In the genomic region with DNA sequence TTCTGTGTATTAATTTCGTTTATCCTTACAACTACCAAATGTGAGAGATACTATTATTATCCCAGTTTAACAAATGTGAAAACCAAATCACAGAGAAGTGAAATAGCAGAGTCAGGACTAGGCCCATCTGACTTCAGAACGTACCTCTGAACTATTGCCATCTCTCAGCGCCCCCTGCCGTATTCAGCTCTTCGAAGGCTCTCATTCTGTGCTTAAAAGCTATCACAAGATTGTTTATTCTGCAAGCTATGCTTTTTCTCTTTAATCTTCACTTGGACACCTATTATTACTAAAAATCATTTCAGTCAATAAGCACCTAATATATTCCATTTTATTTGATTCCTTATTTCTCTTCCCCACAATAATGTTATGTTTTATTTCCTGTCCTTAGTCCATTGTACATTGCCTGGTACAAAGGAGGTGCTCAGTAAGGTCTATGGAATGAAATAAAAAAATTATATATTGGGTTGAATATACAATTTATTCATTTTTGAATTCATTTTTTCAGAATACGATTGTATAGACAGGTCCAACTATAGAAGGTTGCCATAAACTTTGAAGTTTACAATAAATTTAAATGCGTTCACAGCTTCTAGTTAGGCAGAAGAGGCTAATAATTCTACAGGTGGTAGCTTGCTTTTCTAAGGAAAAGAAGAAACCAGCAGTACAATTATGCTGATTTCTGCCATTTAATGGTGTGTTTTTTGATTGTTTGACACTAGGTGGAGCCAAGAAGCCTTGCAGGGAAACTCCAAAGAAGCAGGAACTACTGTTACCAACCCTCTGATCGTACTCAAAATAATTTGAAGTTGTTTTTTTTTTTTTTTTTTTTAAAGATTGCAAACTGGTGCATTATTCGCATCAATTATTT, we compare ENCODE assay signal across 8 cellular contexts.
DNase-seq lines count a peak whose midpoint lies in the region; ATAC-seq and TF ChIP-seq lines count a peak whose summit lies in the region.

No MANE protein-coding gene starts in this region.

- peak; percentile 56 for TF ChIP-seq CTCF in hepatocyte (IDR thresholded peaks at IDR 0.05; ENCODE audit: poor library complexity)

- no peaks in the 10 kb centered on the region for H3K4me1 ChIP-seq in hepatocyte (ENCODE audit: insufficient read depth)

- H3K4me2 ChIP-seq in hepatocyte, result peak overlapping the region; percentile 51

- H3K27ac ChIP-seq in hepatocyte, result no peak overlapping the region

- WGBS in hepatocyte (ENCODE audit: low lambda C conversion rate, missing lambda C conversion rate), result 26% methylated on average over 9 of the region's 9 CpGs

- H4K20me1 ChIP-seq in hepatocyte (ENCODE audit: insufficient read depth, poor library complexity, severe bottlenecking), result no peaks in the 10 kb centered on the region

- no peaks in the 10 kb centered on the region for H3K36me3 ChIP-seq in hepatocyte (replicated peaks; ENCODE audit: insufficient read depth, low read depth)

- POLR2A ChIA-PET in HEK293T (lab: Yijun Ruan, JAX), result interaction anchor here (0.8 to 1.4 kb wide), 3 partner anchors 137 to 434 kb away, joined by 3 to 4 read pairs (median 4); no protein-coding TSS in a partner anchor

- no peak overlapping the region for H3K4me3 Mint-ChIP-seq in activated T-cell treated with anti-CD3 and anti-CD28 coated beads, Interleukin-2, amount 50 U/mL, for 24 hours
- H3K4me3 Mint-ChIP-seq in activated T-helper 17 cell treated with anti-CD3 and anti-CD28 coated beads, Interleukin-2, amount 50 U/mL, for 72 hours, result no peak overlapping the region
- no peak overlapping the region for H3K4me3 Mint-ChIP-seq in stimulated activated naive B cell treated with anti-CD40 and anti-IgM and Interleukin-4, amounts not matched to agents 10 μg/mL and 1 μg/mL and 100 μg/mL, for 72 hours

- no peaks in the 10 kb centered on the region for H3K9me3 ChIP-seq in hepatocyte (ENCODE audit: low read depth)

- peak; percentile 57 for ATAC-seq in activated T-helper 17 cell treated with anti-CD3 and anti-CD28 coated beads, Interleukin-2, amount 50 U/mL, for 72 hours (replicated peaks)
- peak; percentile 22 to 44 for ATAC-seq in stimulated activated naive B cell treated with anti-CD40 and anti-IgM and Interleukin-4, amounts not matched to agents 10 μg/mL and 1 μg/mL and 100 μg/mL, for 72 hours (replicated peaks)
- ATAC-seq in HG03097 (IDR thresholded peaks at IDR 0.05; ENCODE audit: low FRiP score, unreplicated experiment), result no peak

- H3K27ac Mint-ChIP-seq in activated T-cell treated with anti-CD3 and anti-CD28 coated beads, Interleukin-2, amount 50 U/mL, for 24 hours, result no peak overlapping the region
- no peak overlapping the region for H3K27ac Mint-ChIP-seq in activated T-helper 17 cell treated with anti-CD3 and anti-CD28 coated beads, Interleukin-2, amount 50 U/mL, for 72 hours
- H3K27ac Mint-ChIP-seq in stimulated activated naive B cell treated with anti-CD40 and anti-IgM and Interleukin-4, amounts not matched to agents 10 μg/mL and 1 μg/mL and 100 μg/mL, for 72 hours, result no peak overlapping the region

- H3K4me1 Mint-ChIP-seq in activated T-cell treated with anti-CD3 and anti-CD28 coated beads, Interleukin-2, amount 50 U/mL, for 24 hours (ENCODE audit: low read depth), result peaks cover 29% of the 10 kb centered on the region
- H3K4me1 Mint-ChIP-seq in activated T-helper 17 cell treated with anti-CD3 and anti-CD28 coated beads, Interleukin-2, amount 50 U/mL, for 72 hours, result peaks cover 11% of the 10 kb centered on the region
- peaks cover 24 to 53% of the 10 kb centered on the region in 2 donors for H3K4me1 Mint-ChIP-seq in stimulated activated naive B cell treated with anti-CD40 and anti-IgM and Interleukin-4, amounts not matched to agents 10 μg/mL and 1 μg/mL and 100 μg/mL, for 72 hours

- no peaks in the 10 kb centered on the region for H3K79me2 ChIP-seq in hepatocyte

- H3K36me3 Mint-ChIP-seq in activated T-cell treated with anti-CD3 and anti-CD28 coated beads, Interleukin-2, amount 50 U/mL, for 24 hours (ENCODE audit: low read depth), result no peaks in the 10 kb centered on the region
- no peaks in the 10 kb centered on the region for H3K36me3 Mint-ChIP-seq in activated T-helper 17 cell treated with anti-CD3 and anti-CD28 coated beads, Interleukin-2, amount 50 U/mL, for 72 hours (ENCODE audit: low read depth)
- H3K36me3 Mint-ChIP-seq in stimulated activated naive B cell treated with anti-CD40 and anti-IgM and Interleukin-4, amounts not matched to agents 10 μg/mL and 1 μg/mL and 100 μg/mL, for 72 hours, result no peaks in the 10 kb centered on the region

- peak overlapping the region; percentile 10 for H2AFZ ChIP-seq in hepatocyte

- CTCF ChIA-PET in HEK293T (lab: Yijun Ruan, JAX), result interaction anchor here (0.5 to 2.4 kb wide), 19 partner anchors 11 to 456 kb away, joined by 3 to 18 read pairs (median 4); partner anchors contain the start of gene CDKN2B

- peak; percentile 27 to 32 for DNase-seq in activated T-cell treated with anti-CD3 and anti-CD28 coated beads, Interleukin-2, amount 50 U/mL, for 48 hours
- no peak for DNase-seq in activated T-cell treated with anti-CD3 and anti-CD28 coated beads, Interleukin-2, amount 50 U/mL, for 24 hours
- peak; percentile 55 for DNase-seq in HEK293T (ENCODE audit: extremely low spot score)
- DNase-seq in NCI-H2196 (lab: John Stamatoyannopoulos, UW; ENCODE audit: unreplicated experiment), result peak; percentile 2
- peak; percentile 70 for DNase-seq in hepatocyte (ENCODE audit: low spot score)
- no peak for DNase-seq in stimulated activated naive B cell treated with anti-CD40 and anti-IgM and Interleukin-4, amounts not matched to agents 10 μg/mL and 1 μg/mL and 100 μg/mL, for 72 hours

- peaks cover 33% of the 10 kb centered on the region for H3K27me3 Mint-ChIP-seq in activated T-cell treated with anti-CD3 and anti-CD28 coated beads, Interleukin-2, amount 50 U/mL, for 24 hours
- peaks cover 3% of the 10 kb centered on the region for H3K27me3 Mint-ChIP-seq in activated T-helper 17 cell treated with anti-CD3 and anti-CD28 coated beads, Interleukin-2, amount 50 U/mL, for 72 hours
- peaks cover 15 to 17% of the 10 kb centered on the region in 2 donors for H3K27me3 Mint-ChIP-seq in stimulated activated naive B cell treated with anti-CD40 and anti-IgM and Interleukin-4, amounts not matched to agents 10 μg/mL and 1 μg/mL and 100 μg/mL, for 72 hours

- H3K9me3 Mint-ChIP-seq in activated T-cell treated with anti-CD3 and anti-CD28 coated beads, Interleukin-2, amount 50 U/mL, for 24 hours, result no peaks in the 10 kb centered on the region
- H3K9me3 Mint-ChIP-seq in activated T-helper 17 cell treated with anti-CD3 and anti-CD28 coated beads, Interleukin-2, amount 50 U/mL, for 72 hours, result no peaks in the 10 kb centered on the region
- H3K9me3 Mint-ChIP-seq in stimulated activated naive B cell treated with anti-CD40 and anti-IgM and Interleukin-4, amounts not matched to agents 10 μg/mL and 1 μg/mL and 100 μg/mL, for 72 hours, result peaks cover 0 to 2% of the 10 kb centered on the region in 2 donors

- H3K9me2 ChIP-seq in hepatocyte (replicated peaks; ENCODE audit: insufficient read depth), result no peaks in the 10 kb centered on the region

- H3K4me3 ChIP-seq in hepatocyte, result no peak overlapping the region

- H3K27me3 ChIP-seq in hepatocyte, result peaks cover 10% of the 10 kb centered on the region

TF ChIP-seq in HEK293T, 16 proteins besides CTCF, POLR2A, EP300 and RAD21:
- TF ChIP-seq FOXK2 (IDR thresholded peaks at IDR 0.05) (no peak), ZNF384 (IDR thresholded peaks at IDR 0.05) (peak; percentile 70; the same call in 1 of the 2 replicates), HDGF (IDR thresholded peaks at IDR 0.05; ENCODE audit: borderline replicate concordance) (no peak)
TF ChIP-seq in HEK293T: peak in this region for 1.

Comparison
In these comparisons a context has a peak if more than half of its experiments do, and no peak if none do; other contexts are left out.
1. DNase-seq: peak in activated T-cell treated with anti-CD3 and anti-CD28 coated beads, Interleukin-2, amount 50 U/mL, for 48 hours (2 of 2), HEK293T (single experiment), NCI-H2196 (single experiment) and hepatocyte (single experiment); none in activated T-cell treated with anti-CD3 and anti-CD28 coated beads, Interleukin-2, amount 50 U/mL, for 24 hours (single experiment) and stimulated activated naive B cell treated with anti-CD40 and anti-IgM and Interleukin-4, amounts not matched to agents 10 μg/mL and 1 μg/mL and 100 μg/mL, for 72 hours (single experiment).